10 cellular contexts compared by ENCODE assay signal in the genomic region with DNA sequence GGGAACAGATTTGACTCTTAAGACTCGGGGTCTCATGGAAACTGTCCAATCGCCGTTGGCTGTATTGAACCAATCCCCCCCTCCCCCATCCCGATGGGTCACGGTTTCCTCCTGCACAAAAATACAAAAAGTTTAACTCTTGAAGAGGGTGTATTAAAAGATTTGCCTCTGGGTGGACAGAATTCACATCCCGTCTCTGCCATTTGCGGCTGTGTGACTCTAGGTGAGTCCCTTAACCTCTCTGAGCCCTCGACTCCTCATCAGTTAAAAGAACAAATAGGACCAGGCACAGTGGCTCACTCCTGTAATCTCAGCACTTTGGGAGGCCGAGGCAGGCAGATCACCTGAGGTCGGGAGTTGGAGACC. TPM values are rescaled to one million over a fixed set of nuclear protein-coding genes. Genes with fewer than 3 reads are reported as not detected.
DNase-seq lines count a peak whose midpoint lies in the region; ATAC-seq and TF ChIP-seq lines count a peak whose summit lies in the region.
"Had no signal": no experiment of that assay in that cellular context is flagged by ENCODE, and none has a peak within 500 bp of the region (broad histone marks: within the 10 kb centered on the region; RNA-seq: fewer than 3 reads in every experiment).

No MANE protein-coding gene starts in this region.

- POLR2A ChIA-PET in activated CD4-positive, alpha-beta memory T cell treated with anti-CD3 and anti-CD28 coated beads, Interleukin-2, amount 10 ng/mL, durations not matched to agents 7 days and 5 days (lab: Charles Lee): no interaction called here

- no peak for TF ChIP-seq CTCF in spleen (IDR thresholded peaks at IDR 0.05 in 8 of 11, conservative IDR thresholded peaks at IDR 0.05 in 3 of 11)

- H3K27ac Mint-ChIP-seq in activated CD4-positive, alpha-beta T cell treated with anti-CD3 and anti-CD28 coated beads, Interleukin-2, amount 10 ng/mL, durations not matched to agents 24 days and 14 days: peak overlapping the region; percentile 37
- H3K27ac Mint-ChIP-seq in activated CD4-positive, alpha-beta memory T cell treated with anti-CD3 and anti-CD28 coated beads, Interleukin-2, amount 10 ng/mL, durations not matched to agents 7 days and 5 days: no peak overlapping the region
- H3K27ac Mint-ChIP-seq: stimulated activated naive B cell treated with anti-CD40 and anti-IgM and Interleukin-4, amounts not matched to agents 10 μg/mL and 1 μg/mL and 100 μg/mL, for 72 hours had no signal

- H3K4me1 ChIP-seq in iPS-18a (ENCODE audit: control insufficient read depth, low read depth, low read length): peaks cover 3% of the 10 kb centered on the region
- H3K4me1 ChIP-seq in spleen: peaks cover 8 to 19% (median 14%) of the 10 kb centered on the region in 6 donors

- H3K27ac ChIP-seq in iPS-18a (ENCODE audit: low read length) (no peak overlapping the region), spleen (no peak overlapping the region)
- H3K27ac ChIP-seq: neutrophil had no signal

- peak overlapping the region; percentile 16 for H3K9ac ChIP-seq in iPS-18a (ENCODE audit: low read length)

- peaks cover 3% of the 10 kb centered on the region for H3K4me1 Mint-ChIP-seq in activated CD4-positive, alpha-beta T cell treated with anti-CD3 and anti-CD28 coated beads, Interleukin-2, amount 10 ng/mL, durations not matched to agents 24 days and 14 days
- H3K4me1 Mint-ChIP-seq in activated CD4-positive, alpha-beta memory T cell treated with anti-CD3 and anti-CD28 coated beads, Interleukin-2, amount 10 ng/mL, durations not matched to agents 7 days and 5 days: peaks cover 8% of the 10 kb centered on the region

- WGBS in spleen, 5 donors: 40 to 74% (median 44%) methylated on average over 5 to 10 of the region's 10 CpGs

- H3K4me3 ChIP-seq in iPS-18a (ENCODE audit: low read length): peak overlapping the region; percentile 50
- H3K4me3 ChIP-seq in spleen: peak overlapping the region in 5 of 8 donors; percentile 12 to 63 (median 28)

- DNase-seq in activated CD4-positive, alpha-beta T cell treated with anti-CD3 and anti-CD28 coated beads, Interleukin-2, amount 10 ng/mL, durations not matched to agents 24 days and 14 days: no peak
- no peak for DNase-seq in activated CD4-positive, alpha-beta T cell treated with anti-CD3 and anti-CD28 coated beads, Interleukin-2, amount 50 U/mL, for 48 hours
- no peak for DNase-seq in activated CD4-positive, alpha-beta memory T cell treated with anti-CD3 and anti-CD28 coated beads, Interleukin-2, amount 10 ng/mL, durations not matched to agents 7 days and 5 days
- DNase-seq in spleen (no peak), DMS53 (lab: John Stamatoyannopoulos, UW) (no peak), DMS 273 (lab: John Stamatoyannopoulos, UW; ENCODE audit: unreplicated experiment) (no peak)

- intact Hi-C loops in activated CD4-positive, alpha-beta T cell treated with anti-CD3 and anti-CD28 coated beads, Interleukin-2, amount 10 ng/mL, durations not matched to agents 24 days and 14 days (cut with micrococcal nuclease): no loop called here
- intact Hi-C loops in spleen (cut with DNase I; ENCODE audit: low total_unique reads): no loop called here

- peaks cover 12% of the 10 kb centered on the region for H3K27me3 ChIP-seq in iPS-18a (ENCODE audit: control insufficient read depth, insufficient read depth, low read length)
- H3K27me3 ChIP-seq in spleen (replicated peaks in 1 of 7): peaks cover 0 to 62% (median 22%) of the 10 kb centered on the region in 7 donors

- no peak for TF ChIP-seq POLR2A in spleen (IDR thresholded peaks at IDR 0.05)

- H3K9me3 ChIP-seq in iPS-18a (ENCODE audit: control insufficient read depth, low read depth, low read length) (no peaks in the 10 kb centered on the region), spleen (peaks cover 0 to 7% (median 0%) of the 10 kb centered on the region in 8 donors)
- H3K9me3 ChIP-seq: neutrophil had no signal

- no peaks in the 10 kb centered on the region for H3K36me3 ChIP-seq in iPS-18a (ENCODE audit: control insufficient read depth, low read depth, low read length)
- no peaks in the 10 kb centered on the region for H3K36me3 ChIP-seq in spleen
- H3K36me3 ChIP-seq: neutrophil had no signal

- peaks cover 30% of the 10 kb centered on the region for H3K27me3 Mint-ChIP-seq in activated CD4-positive, alpha-beta T cell treated with anti-CD3 and anti-CD28 coated beads, Interleukin-2, amount 10 ng/mL, durations not matched to agents 24 days and 14 days
- peaks cover 21% of the 10 kb centered on the region for H3K27me3 Mint-ChIP-seq in activated CD4-positive, alpha-beta memory T cell treated with anti-CD3 and anti-CD28 coated beads, Interleukin-2, amount 10 ng/mL, durations not matched to agents 7 days and 5 days

- no peaks in the 10 kb centered on the region for H3K9me3 Mint-ChIP-seq in activated CD4-positive, alpha-beta T cell treated with anti-CD3 and anti-CD28 coated beads, Interleukin-2, amount 10 ng/mL, durations not matched to agents 24 days and 14 days
- no peaks in the 10 kb centered on the region for H3K9me3 Mint-ChIP-seq in activated CD4-positive, alpha-beta memory T cell treated with anti-CD3 and anti-CD28 coated beads, Interleukin-2, amount 10 ng/mL, durations not matched to agents 7 days and 5 days
- H3K9me3 Mint-ChIP-seq: stimulated activated naive B cell treated with anti-CD40 and anti-IgM and Interleukin-4, amounts not matched to agents 10 μg/mL and 1 μg/mL and 100 μg/mL, for 72 hours had no signal

- peak overlapping the region; percentile 66 for H3K4me3 Mint-ChIP-seq in activated CD4-positive, alpha-beta T cell treated with anti-CD3 and anti-CD28 coated beads, Interleukin-2, amount 10 ng/mL, durations not matched to agents 24 days and 14 days
- peak overlapping the region; percentile 40 for H3K4me3 Mint-ChIP-seq in activated CD4-positive, alpha-beta memory T cell treated with anti-CD3 and anti-CD28 coated beads, Interleukin-2, amount 10 ng/mL, durations not matched to agents 7 days and 5 days

- H3K36me3 Mint-ChIP-seq in activated CD4-positive, alpha-beta T cell treated with anti-CD3 and anti-CD28 coated beads, Interleukin-2, amount 10 ng/mL, durations not matched to agents 24 days and 14 days (ENCODE audit: low read depth): no peaks in the 10 kb centered on the region
- no peaks in the 10 kb centered on the region for H3K36me3 Mint-ChIP-seq in activated CD4-positive, alpha-beta memory T cell treated with anti-CD3 and anti-CD28 coated beads, Interleukin-2, amount 10 ng/mL, durations not matched to agents 7 days and 5 days (ENCODE audit: low read depth)
- H3K36me3 Mint-ChIP-seq: stimulated activated naive B cell treated with anti-CD40 and anti-IgM and Interleukin-4, amounts not matched to agents 10 μg/mL and 1 μg/mL and 100 μg/mL, for 72 hours had no signal

- no peak for ATAC-seq in HG03469 (IDR thresholded peaks at IDR 0.05; ENCODE audit: unreplicated experiment)

- CTCF ChIA-PET in activated CD4-positive, alpha-beta memory T cell treated with anti-CD3 and anti-CD28 coated beads, Interleukin-2, amount 10 ng/mL, durations not matched to agents 7 days and 5 days (lab: Charles Lee): interaction anchor here (1.6 kb wide), 1 partner anchor 31 kb away, joined by 9 read pairs; the partner anchor contains the start of gene FEM1A

RNA-seq across cellular contexts. Expression of gene FEM1A, which starts 31.3 kb away (rescaled TPM):
- total RNA-seq in activated CD4-positive, alpha-beta T cell treated with anti-CD3 and anti-CD28 coated beads, Interleukin-2, amount 10 ng/mL, durations not matched to agents 24 days and 14 days: 22.9 and 23.3 TPM in 2 replicates
- total RNA-seq in activated CD4-positive, alpha-beta memory T cell treated with anti-CD3 and anti-CD28 coated beads, Interleukin-2, amount 10 ng/mL, durations not matched to agents 7 days and 5 days: 10 to 100 TPM; 10.2 to 10.3 TPM
- total RNA-seq in spleen: 10 to 100 TPM; 10.3 to 18.2 (median 13.8) TPM
- 1 to 10 TPM; 2.5 to 5.4 (median 3.3) TPM for polyA plus RNA-seq in spleen

RNA-seq across cellular contexts. Expression of gene DPP9, which starts 36.6 kb away (rescaled TPM):
- 86.4 and 95.9 TPM in 2 replicates for total RNA-seq in activated CD4-positive, alpha-beta T cell treated with anti-CD3 and anti-CD28 coated beads, Interleukin-2, amount 10 ng/mL, durations not matched to agents 24 days and 14 days
- total RNA-seq in activated CD4-positive, alpha-beta memory T cell treated with anti-CD3 and anti-CD28 coated beads, Interleukin-2, amount 10 ng/mL, durations not matched to agents 7 days and 5 days: 10 to 100 TPM; 67.6 to 78.3 TPM
- 10 to 100 TPM; 47.4 to 89.9 (median 69.7) TPM for total RNA-seq in spleen
- polyA plus RNA-seq in spleen: 10 to 100 TPM; 22.8 to 44.8 (median 28.8) TPM
